ENCODE assay signal across 13 cellular contexts in the genomic region with DNA sequence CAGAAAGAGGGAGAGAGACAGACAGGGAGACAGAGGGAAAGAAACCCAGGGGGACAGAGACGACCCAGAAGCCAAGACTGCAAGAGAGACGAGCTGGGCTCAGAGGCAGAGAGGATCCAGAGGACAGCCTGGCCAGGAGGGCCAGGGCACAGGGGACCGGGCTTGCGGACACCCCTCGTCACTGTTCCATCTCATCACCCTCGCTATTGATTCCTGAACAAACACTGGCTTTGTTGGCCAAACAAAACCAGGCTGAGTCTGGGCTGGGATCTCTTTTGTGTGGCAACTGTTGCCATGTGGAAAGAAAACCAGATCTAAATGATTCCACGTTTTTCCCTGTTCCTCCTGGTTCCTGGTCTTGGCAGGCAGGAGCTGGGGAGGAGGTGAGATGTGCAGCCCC.
DNase-seq lines count a peak whose midpoint lies in the region; ATAC-seq and TF ChIP-seq lines count a peak whose summit lies in the region.
"Had no signal": no experiment of that assay in that cellular context is flagged by ENCODE, and none has a peak within 500 bp of the region (broad histone marks: within the 10 kb centered on the region; RNA-seq: fewer than 3 reads in every experiment).

No MANE protein-coding gene starts in this region.

- H3K4me3 Mint-ChIP-seq in progenitor cell of endocrine pancreas (ENCODE audit: low read depth), result no peak overlapping the region
- H3K4me3 Mint-ChIP-seq: activated CD4-positive, alpha-beta T cell treated with anti-CD3 and anti-CD28 coated beads, Interleukin-2, amount 10 ng/mL, durations not matched to agents 24 days and 14 days; activated naive CD8-positive, alpha-beta T cell; CD4-positive, alpha-beta memory T cell had no signal

- peaks cover 29% of the 10 kb centered on the region for H3F3A ChIP-seq in GM23248 (ENCODE audit: insufficient read depth)

- H3K9me2 ChIP-seq in GM23248 (ENCODE audit: insufficient read depth), result no peaks in the 10 kb centered on the region

- no peaks in the 10 kb centered on the region for H3K9me3 Mint-ChIP-seq in progenitor cell of endocrine pancreas (ENCODE audit: low read depth)
- H3K9me3 Mint-ChIP-seq: activated CD4-positive, alpha-beta T cell treated with anti-CD3 and anti-CD28 coated beads, Interleukin-2, amount 10 ng/mL, durations not matched to agents 24 days and 14 days had no signal

- H2AFZ ChIP-seq in GM23248, result no peak overlapping the region; the same call in 1 of the 2 replicates

- peaks cover 6% of the 10 kb centered on the region for H3K27me3 Mint-ChIP-seq in progenitor cell of endocrine pancreas
- H3K27me3 Mint-ChIP-seq: activated CD4-positive, alpha-beta T cell treated with anti-CD3 and anti-CD28 coated beads, Interleukin-2, amount 10 ng/mL, durations not matched to agents 24 days and 14 days; activated naive CD8-positive, alpha-beta T cell had no signal

- H3K36me3 Mint-ChIP-seq in progenitor cell of endocrine pancreas (ENCODE audit: insufficient read depth), result no peaks in the 10 kb centered on the region
- H3K36me3 Mint-ChIP-seq: activated naive CD8-positive, alpha-beta T cell; CD4-positive, alpha-beta memory T cell had no signal

- H3K79me2 ChIP-seq in GM23248 (ENCODE audit: insufficient read depth), result no peaks in the 10 kb centered on the region

- peaks cover 28% of the 10 kb centered on the region for H3K4me1 Mint-ChIP-seq in progenitor cell of endocrine pancreas (ENCODE audit: low read depth)
- H3K4me1 Mint-ChIP-seq: activated CD4-positive, alpha-beta T cell treated with anti-CD3 and anti-CD28 coated beads, Interleukin-2, amount 10 ng/mL, durations not matched to agents 24 days and 14 days; CD4-positive, alpha-beta memory T cell had no signal

- no peak for TF ChIP-seq CTCF in progenitor cell of endocrine pancreas (IDR thresholded peaks at IDR 0.05; ENCODE audit: unreplicated experiment)

- H3K27ac Mint-ChIP-seq in progenitor cell of endocrine pancreas, result peak overlapping the region; percentile 93
- H3K27ac Mint-ChIP-seq: activated CD4-positive, alpha-beta T cell treated with anti-CD3 and anti-CD28 coated beads, Interleukin-2, amount 10 ng/mL, durations not matched to agents 24 days and 14 days; activated naive CD8-positive, alpha-beta T cell; CD4-positive, alpha-beta memory T cell had no signal

- peak overlapping the region; percentile 55 for H3K4me2 ChIP-seq in GM23248 (ENCODE audit: unreplicated experiment)

- H3K36me3 ChIP-seq in GM23248 (ENCODE audit: low read depth) (no peaks in the 10 kb centered on the region), SJSA1 (no peaks in the 10 kb centered on the region)

- peak; percentile 66 for DNase-seq in GM23248
- DNase-seq in SJSA1 (ENCODE audit: low read depth in 1 of 2, low spot score in 2 of 2), result peak in 1 of 2 experiments; percentile 37
- DNase-seq in head of caudate nucleus, result peak in 41 of 42 donors; percentile 10 to 85 (median 57)
- peak; percentile 23 for DNase-seq in progenitor cell of endocrine pancreas (ENCODE audit: low spot score, unreplicated experiment)
- no peak for DNase-seq in NCI-H128 (lab: John Stamatoyannopoulos, UW; ENCODE audit: unreplicated experiment)
- DNase-seq in effector CD4-positive, alpha-beta T cell, result no peak
- no peak for DNase-seq in activated naive CD4-positive, alpha-beta T cell (lab: John Stamatoyannopoulos, UW)
- DNase-seq: activated CD4-positive, alpha-beta T cell treated with anti-CD3 and anti-CD28 coated beads, Interleukin-2, amount 10 ng/mL, durations not matched to agents 24 days and 14 days; CD4-positive, alpha-beta memory T cell; NCI-H187 treated with DMSO at 0.1 percent for 48 hours had no signal

- H3K9me3 ChIP-seq in GM23248 (ENCODE audit: low read depth) (no peaks in the 10 kb centered on the region), SJSA1 (replicated peaks) (no peaks in the 10 kb centered on the region)

- ATAC-seq in HG02938 (IDR thresholded peaks at IDR 0.05; ENCODE audit: unreplicated experiment), result no peak
- ATAC-seq: GM12878 had no signal

- peak overlapping the region; percentile 75 for H3K9ac ChIP-seq in GM23248

- H3K27me3 ChIP-seq in GM23248 (replicated peaks; ENCODE audit: insufficient read depth), result no peaks in the 10 kb centered on the region
- H3K27me3 ChIP-seq in SJSA1 (replicated peaks), result no peaks in the 10 kb centered on the region

- H4K20me1 ChIP-seq in GM23248 (ENCODE audit: insufficient read depth), result no peaks in the 10 kb centered on the region

- peak overlapping the region; percentile 90 for H3K27ac ChIP-seq in GM23248
- peak overlapping the region; percentile 84 for H3K27ac ChIP-seq in SJSA1

- intact Hi-C loops in head of caudate nucleus (cut with DNase I), result no loop called here

- in situ Hi-C loops in GM23248 (cut with MboI), result no loop called here

- 25 to 31% methylated on average over 7 of the region's 7 CpGs for WGBS in GM23248 (ENCODE audit: low coverage in 1 of 2, low lambda C conversion rate in 2 of 2, missing lambda C conversion rate in 2 of 2), 2 experiments

- H3K4me1 ChIP-seq in GM23248 (ENCODE audit: insufficient read depth), result peaks cover 54% of the 10 kb centered on the region
- peaks cover 50% of the 10 kb centered on the region for H3K4me1 ChIP-seq in SJSA1 (replicated peaks)

- H3K4me3 ChIP-seq in GM23248 (no peak overlapping the region), SJSA1 (no peak overlapping the region)
- H3K4me3 ChIP-seq: GM12878 had no signal

Comparison
In these comparisons a context has a peak if more than half of its experiments do, and no peak if none do; other contexts are left out.
1. DNase-seq: peak in GM23248 (single experiment), head of caudate nucleus (41 of 42) and progenitor cell of endocrine pancreas (single experiment); none in NCI-H128 (single experiment), effector CD4-positive, alpha-beta T cell (single experiment) and activated naive CD4-positive, alpha-beta T cell (0 of 4).